ENCODE assay signal across 11 cellular contexts in genomic region chr17:82787081-82787848, GRCh38. TPM values are rescaled to one million over a fixed set of nuclear protein-coding genes. Genes with fewer than 3 reads are reported as not detected.
DNase-seq lines count a peak whose midpoint lies in the region; ATAC-seq, FAIRE-seq and TF ChIP-seq lines count a peak whose summit lies in the region.
"Had no signal": no experiment of that assay in that cellular context is flagged by ENCODE, and none has a peak within 500 bp of the region (broad histone marks: within the 10 kb centered on the region; RNA-seq: fewer than 3 reads in every experiment).

No MANE protein-coding gene starts in this region.

- H3K27me3 Mint-ChIP-seq in astrocyte (ENCODE audit: low read depth, unreplicated experiment) (no peaks in the 10 kb centered on the region), neural progenitor cell (ENCODE audit: insufficient read depth, low read depth) (no peaks in the 10 kb centered on the region)

- WGBS in heart left ventricle, 4 donors, result 82 to 89% (median 84%) methylated on average over 27 of the region's 27 CpGs
- WGBS in aorta, 2 donors, result 92 to 93% methylated on average over 27 of the region's 27 CpGs

- no peaks in the 10 kb centered on the region for H3K9me3 Mint-ChIP-seq in astrocyte (ENCODE audit: unreplicated experiment)
- no peaks in the 10 kb centered on the region for H3K9me3 Mint-ChIP-seq in neural progenitor cell

- H3F3A ChIP-seq in neural progenitor cell (ENCODE audit: low read depth), result no peaks in the 10 kb centered on the region

- H3K4me1 ChIP-seq in heart left ventricle (peaks cover 0 to 5% (median under 1%) of the 10 kb centered on the region in 12 donors), astrocyte (ENCODE audit: insufficient read depth, low read length) (peaks cover 12% of the 10 kb centered on the region), keratinocyte (ENCODE audit: control insufficient read depth, extremely low read depth, insufficient read depth, low read length) (peaks cover 20% of the 10 kb centered on the region), aorta (ENCODE audit: control insufficient read depth in 1 of 2, insufficient read depth in 2 of 2, low read length in 2 of 2) (no peaks in the 10 kb centered on the region), neural progenitor cell (no peaks in the 10 kb centered on the region)

- ATAC-seq in heart left ventricle, result peak; percentile 13 to 58 (median 31)
- no peak for ATAC-seq in left ventricle myocardium superior
- peak; percentile 59 for ATAC-seq in aorta (ENCODE audit: low FRiP score)

- no peak overlapping the region for H3K4me3 ChIP-seq in heart left ventricle
- H3K4me3 ChIP-seq in astrocyte (ENCODE audit: insufficient read depth, low read depth, low read length), result no peak overlapping the region
- peak overlapping the region in 2 of 3 experiments; percentile 44 to 66 for H3K4me3 ChIP-seq in keratinocyte (ENCODE audit: control insufficient read depth in 2 of 3, extremely low read depth in 1 of 3, insufficient read depth in 2 of 3, low read depth in 1 of 3, low read length in 3 of 3)
- no peak overlapping the region for H3K4me3 ChIP-seq in aorta (ENCODE audit: low read length in 2 of 2)
- no peak overlapping the region for H3K4me3 ChIP-seq in neural progenitor cell

- H2AFZ ChIP-seq in astrocyte (ENCODE audit: low read depth, low read length) (no peak overlapping the region), keratinocyte (ENCODE audit: control insufficient read depth, low read length) (peak overlapping the region; percentile 70), neural progenitor cell (replicated peaks) (no peak overlapping the region)

- peaks cover 11% of the 10 kb centered on the region for H3K36me3 Mint-ChIP-seq in astrocyte (ENCODE audit: low read depth, unreplicated experiment)
- H3K36me3 Mint-ChIP-seq in neural progenitor cell, result peaks cover 19% of the 10 kb centered on the region

- no peak overlapping the region for H3K27ac ChIP-seq in heart left ventricle
- H3K27ac ChIP-seq in astrocyte (ENCODE audit: low read depth, low read length), result peak overlapping the region; percentile 32
- peak overlapping the region; percentile 95 for H3K27ac ChIP-seq in keratinocyte (ENCODE audit: control insufficient read depth, insufficient read depth, low read length)
- H3K27ac ChIP-seq in aorta (ENCODE audit: low read depth in 1 of 2, low read length in 2 of 2), result no peak overlapping the region
- H3K27ac ChIP-seq in neural progenitor cell, result no peak overlapping the region
- H3K27ac ChIP-seq: neutrophil had no signal

- H3K9me3 ChIP-seq in heart left ventricle, result no peaks in the 10 kb centered on the region
- H3K9me3 ChIP-seq in astrocyte (ENCODE audit: insufficient read depth, low read depth, low read length), result no peaks in the 10 kb centered on the region
- no peaks in the 10 kb centered on the region for H3K9me3 ChIP-seq in keratinocyte (ENCODE audit: control insufficient read depth, low read depth, low read length)
- H3K9me3 ChIP-seq in aorta (ENCODE audit: control insufficient read depth, low read length), result no peaks in the 10 kb centered on the region
- H3K9me3 ChIP-seq in neural progenitor cell (ENCODE audit: low read depth), result no peaks in the 10 kb centered on the region
- H3K9me3 ChIP-seq: neutrophil had no signal

- H3K79me2 ChIP-seq in astrocyte (ENCODE audit: insufficient read depth, low read length), result peaks cover 30% of the 10 kb centered on the region
- H3K79me2 ChIP-seq in keratinocyte (ENCODE audit: control insufficient read depth, insufficient read depth, low read length), result peaks cover 30% of the 10 kb centered on the region
- peaks cover 1% of the 10 kb centered on the region for H3K79me2 ChIP-seq in neural progenitor cell (ENCODE audit: low read depth)

- H3K27me3 ChIP-seq in heart left ventricle (no peaks in the 10 kb centered on the region), astrocyte (ENCODE audit: insufficient read depth, low read length) (no peaks in the 10 kb centered on the region), keratinocyte (ENCODE audit: control insufficient read depth, extremely low read depth, insufficient read depth, low read length) (no peaks in the 10 kb centered on the region), aorta (ENCODE audit: control insufficient read depth in 1 of 2, insufficient read depth in 2 of 2, low read length in 1 of 2) (no peaks in the 10 kb centered on the region), neural progenitor cell (no peaks in the 10 kb centered on the region)
- H3K27me3 ChIP-seq: neutrophil had no signal

- no peak for TF ChIP-seq CTCF in heart left ventricle (IDR thresholded peaks at IDR 0.05)
- TF ChIP-seq CTCF in astrocyte (IDR thresholded peaks at IDR 0.05; ENCODE audit: insufficient read depth, low read depth, low read length), result no peak
- TF ChIP-seq CTCF in keratinocyte (optimal IDR thresholded peaks at IDR 0.05 in 1 of 3, IDR thresholded peaks at IDR 0.05 in 1 of 3, conservative IDR thresholded peaks at IDR 0.05 in 1 of 3; ENCODE audit: extremely low read depth in 1 of 3, insufficient read depth in 2 of 3, low read length in 3 of 3), result no peak
- no peak for TF ChIP-seq CTCF in neural progenitor cell (IDR thresholded peaks at IDR 0.05)

- H3K36me3 ChIP-seq in heart left ventricle (peaks cover 0 to 27% (median 15%) of the 10 kb centered on the region in 9 donors), astrocyte (ENCODE audit: insufficient read depth, low read length) (no peaks in the 10 kb centered on the region), keratinocyte (ENCODE audit: control insufficient read depth in 2 of 2, extremely low read depth in 1 of 2, insufficient read depth in 2 of 2, low read length in 2 of 2) (peaks cover 9 to 11% of the 10 kb centered on the region in 2 experiments), aorta (ENCODE audit: control insufficient read depth in 1 of 2, insufficient read depth in 2 of 2, low read length in 1 of 2) (peaks cover 0 to 5% of the 10 kb centered on the region in 2 donors), neural progenitor cell (no peaks in the 10 kb centered on the region)
- H3K36me3 ChIP-seq: neutrophil had no signal

- H3K4me3 Mint-ChIP-seq in astrocyte (ENCODE audit: unreplicated experiment) (no peak overlapping the region), neural progenitor cell (no peak overlapping the region)

- TF ChIP-seq POLR2A in heart left ventricle (IDR thresholded peaks at IDR 0.05), result no peak

- FAIRE-seq in astrocyte (lab: Jason Lieb, UNC), result no peak
- peak; percentile 93 for FAIRE-seq in keratinocyte (lab: Jason Lieb, UNC)

- H3K9me1 ChIP-seq in keratinocyte (ENCODE audit: control insufficient read depth, extremely low read depth, insufficient read depth, low read length), result peaks cover 3% of the 10 kb centered on the region

- intact Hi-C loops in heart left ventricle (cut with DNase I), result no loop called here
- intact Hi-C loops in left ventricle myocardium superior (cut with micrococcal nuclease), result no loop called here
- intact Hi-C loops in aorta (cut with DNase I), result loop anchor here in 1 of 2 donors (10.0 kb wide), 1 partner anchor 88 kb away; no protein-coding TSS in a partner anchor

- peaks cover 8% of the 10 kb centered on the region for H3K4me1 Mint-ChIP-seq in astrocyte (ENCODE audit: low read depth, unreplicated experiment)
- peaks cover 19% of the 10 kb centered on the region for H3K4me1 Mint-ChIP-seq in neural progenitor cell

- peak in 1 of 5 donors; percentile 46 for DNase-seq in heart left ventricle
- no peak for DNase-seq in left ventricle myocardium superior
- peak; percentile 79 for DNase-seq in astrocyte (ENCODE audit: low read depth)
- peak; percentile 30 for DNase-seq in keratinocyte (ENCODE audit: low read depth, low spot score)
- peak in 1 of 2 donors; percentile 87 for DNase-seq in aorta
- DNase-seq in neural progenitor cell (ENCODE audit: low spot score), result no peak
- DNase-seq in putamen (ENCODE audit: low spot score), result no peak
- no peak for DNase-seq in stimulated activated naive CD4-positive, alpha-beta T cell treated with Interleukin-2 at 50 U/mL for 16 hours (lab: John Stamatoyannopoulos, UW)
- DNase-seq: activated effector memory CD4-positive, alpha-beta T cell treated with Interleukin-2 at 50 U/mL for 16 hours; effector CD4-positive, alpha-beta T cell had no signal

- dilution Hi-C loops in keratinocyte (cut with MboI; ENCODE audit: extremely low pct_ligation_motif_present, low sequenced_read_pairs), result no loop called here

- peaks cover 26% of the 10 kb centered on the region for H4K20me1 ChIP-seq in astrocyte (ENCODE audit: insufficient read depth, low read length)
- peaks cover 13% of the 10 kb centered on the region for H4K20me1 ChIP-seq in keratinocyte (ENCODE audit: control insufficient read depth, extremely low read depth, insufficient read depth, low read length)
- H4K20me1 ChIP-seq in neural progenitor cell (ENCODE audit: low read depth), result peaks cover 8% of the 10 kb centered on the region

- H3K4me2 ChIP-seq in astrocyte (ENCODE audit: low read length), result peak overlapping the region; percentile 49
- peak overlapping the region; percentile 96 for H3K4me2 ChIP-seq in keratinocyte (ENCODE audit: control insufficient read depth, extremely low read depth, insufficient read depth, low read depth, low read length)
- no peak overlapping the region for H3K4me2 ChIP-seq in neural progenitor cell

- peak overlapping the region; percentile 49 for H3K9ac ChIP-seq in astrocyte (ENCODE audit: low read length)
- H3K9ac ChIP-seq in keratinocyte (ENCODE audit: control insufficient read depth, extremely low read depth, insufficient read depth, low read length), result peak overlapping the region; percentile 84
- H3K9ac ChIP-seq in neural progenitor cell, result no peak overlapping the region

- H3K27ac Mint-ChIP-seq in astrocyte (ENCODE audit: unreplicated experiment), result no peak overlapping the region
- no peak overlapping the region for H3K27ac Mint-ChIP-seq in neural progenitor cell

RNA-seq across cellular contexts. Expression of gene TBCD, which starts 35.4 kb away (rescaled TPM):
- 10 to 100 TPM; 36.9 to 98.4 (median 54.9) TPM for total RNA-seq in heart left ventricle
- polyA plus RNA-seq in heart left ventricle, result 10 to 100 TPM; 60.9 to 81.6 TPM
- 53.4 TPM for total RNA-seq in left ventricle myocardium superior
- total RNA-seq in astrocyte, result 31.8 and 35.6 TPM in 2 replicates
- 30.1 to 51.5 TPM (median 36.2 TPM) in 3 replicates for polyA plus RNA-seq in keratinocyte
- polyA plus RNA-seq in keratinocyte (2011; ENCODE audit: low read depth), result 46.9 TPM
- 27.0 and 48.2 TPM in 2 replicates for polyA plus RNA-seq in keratinocyte (2011; cell fraction: cytosol; rRNA removed)
- 77.9 and 106 TPM in 2 replicates for polyA plus RNA-seq in keratinocyte (2011; cell fraction: nucleus; rRNA removed)
- polyA plus RNA-seq in keratinocyte (2012; ENCODE audit: low replicate concordance), result 49.2 and 75.3 TPM in 2 replicates
- polyA minus RNA-seq in keratinocyte, result 63.0 to 138 TPM (median 81.3 TPM) in 3 replicates
- 59.3 TPM for polyA minus RNA-seq in keratinocyte (2011; cell fraction: cytosol; rRNA and poly(A)+ RNA removed)
- polyA minus RNA-seq in keratinocyte (2011; cell fraction: nucleus; rRNA and poly(A)+ RNA removed), result 47.8 and 67.7 TPM in 2 replicates
- total RNA-seq in aorta, result 100 to 1,000 TPM in 1 of 2 donors, 10 to 100 TPM in 1; 97.1 to 125 TPM
- polyA plus RNA-seq in aorta, result 100 to 1,000 TPM in 1 of 2 donors, 10 to 100 TPM in 1; 20.0 to 182 TPM
- 76.4 and 85.0 TPM in 2 replicates for total RNA-seq in neural progenitor cell (ENCODE audit: low replicate concordance)

RNA-seq across cellular contexts. Expression of gene FN3K, which starts 51.9 kb away (rescaled TPM):
- total RNA-seq in heart left ventricle (100 to 1,000 TPM in 3 of 9 donors, 10 to 100 TPM in 6; 15.5 to 121 (median 69.4) TPM), left ventricle myocardium superior (92.6 TPM), astrocyte (4.0 and 4.1 TPM in 2 replicates), aorta (10 to 100 TPM; 10.8 to 23.0 TPM), neural progenitor cell (ENCODE audit: low replicate concordance) (3.3 and 4.0 TPM in 2 replicates)
- polyA plus RNA-seq in heart left ventricle (100 to 1,000 TPM in 1 of 2 donors, 10 to 100 TPM in 1; 44.7 to 102 TPM), keratinocyte (0.10 to 0.35 TPM (median 0.32 TPM) in 3 replicates), aorta (10 to 100 TPM; 14.0 to 20.9 TPM)
- 1.6 TPM for polyA plus RNA-seq in keratinocyte (2011; ENCODE audit: low read depth)
- 0.13 and 0.34 TPM in 2 replicates for polyA plus RNA-seq in keratinocyte (2011; cell fraction: cytosol; rRNA removed)
- 1.7 and 2.1 TPM in 2 replicates for polyA plus RNA-seq in keratinocyte (2011; cell fraction: nucleus; rRNA removed)
- 1.4 and 2.4 TPM in 2 replicates for polyA plus RNA-seq in keratinocyte (2012; ENCODE audit: low replicate concordance)
- polyA minus RNA-seq in keratinocyte, result 0.46 to 1.3 TPM in 2 of 3 replicates, not detected in the other
- polyA minus RNA-seq in keratinocyte (2011; cell fraction: cytosol; rRNA and poly(A)+ RNA removed), result 4.2 TPM
- 0.42 and 1.4 TPM in 2 replicates for polyA minus RNA-seq in keratinocyte (2011; cell fraction: nucleus; rRNA and poly(A)+ RNA removed)

RNA-seq across cellular contexts. Expression of gene ZNF750, which starts 52.6 kb away (rescaled TPM):
- under 1 TPM in 2 of 9 donors, not detected in 7; 0.31 to 0.38 TPM for total RNA-seq in heart left ventricle
- under 1 TPM; 0.08 to 0.17 TPM for polyA plus RNA-seq in heart left ventricle
- 0.15 TPM for total RNA-seq in left ventricle myocardium superior
- total RNA-seq in astrocyte, result 0.07 and 0.34 TPM in 2 replicates
- polyA plus RNA-seq in keratinocyte, result 1.8 to 9.6 TPM (median 5.5 TPM) in 3 replicates
- 23.7 TPM for polyA plus RNA-seq in keratinocyte (2011; ENCODE audit: low read depth)
- 4.5 and 4.8 TPM in 2 replicates for polyA plus RNA-seq in keratinocyte (2011; cell fraction: cytosol; rRNA removed)
- polyA plus RNA-seq in keratinocyte (2011; cell fraction: nucleus; rRNA removed), result 11.0 and 12.9 TPM in 2 replicates
- polyA plus RNA-seq in keratinocyte (2012; ENCODE audit: low replicate concordance), result 2.3 and 43.8 TPM in 2 replicates
- polyA minus RNA-seq in keratinocyte, result 2.2 to 8.9 TPM (median 6.0 TPM) in 3 replicates
- 3.3 TPM for polyA minus RNA-seq in keratinocyte (2011; cell fraction: cytosol; rRNA and poly(A)+ RNA removed)
- 8.4 and 9.1 TPM in 2 replicates for polyA minus RNA-seq in keratinocyte (2011; cell fraction: nucleus; rRNA and poly(A)+ RNA removed)
- under 1 TPM in 1 of 2 donors, not detected in 1; 0.21 TPM for total RNA-seq in aorta
- under 1 TPM in 1 of 2 donors, not detected in 1; 0.10 TPM for polyA plus RNA-seq in aorta
- not detected in 2 replicates for total RNA-seq in neural progenitor cell (ENCODE audit: low replicate concordance)

Comparison
In these comparisons a context has a peak if more than half of its experiments do, and no peak if none do; other contexts are left out.
1. DNase-seq: peak in astrocyte (single experiment) and keratinocyte (single experiment); none in left ventricle myocardium superior (single experiment), neural progenitor cell (single experiment), putamen (single experiment) and stimulated activated naive CD4-positive, alpha-beta T cell treated with Interleukin-2 at 50 U/mL for 16 hours (single experiment).
2. H3K27ac ChIP-seq: peak in astrocyte (single experiment) and keratinocyte (single experiment); none in heart left ventricle (0 of 12), aorta (0 of 2) and neural progenitor cell (single experiment).
3. H3K4me3 ChIP-seq: peak in keratinocyte (2 of 3); none in heart left ventricle (0 of 12), astrocyte (single experiment), aorta (0 of 2) and neural progenitor cell (single experiment).